In the genomic region with DNA sequence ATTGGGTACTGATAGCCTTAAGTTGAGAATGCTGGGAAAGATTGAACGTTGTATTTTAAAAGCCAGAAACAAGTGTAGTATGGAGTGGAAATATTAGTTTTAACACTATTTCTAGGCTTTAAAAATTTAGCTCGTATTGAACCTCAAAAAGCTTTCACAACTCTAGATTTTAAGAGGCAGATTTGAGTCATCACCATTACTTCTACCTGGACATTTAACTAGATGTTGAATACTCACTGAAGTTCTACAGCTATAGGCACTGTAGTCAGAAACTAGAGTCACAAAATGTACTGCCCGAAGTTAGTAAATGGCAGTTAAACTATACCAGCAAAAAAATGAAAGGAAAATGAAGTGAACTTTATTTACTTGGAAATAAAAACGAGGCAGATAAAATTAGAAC, we compare ENCODE assay signal across 1 cellular context.
TF ChIP-seq lines count a peak whose summit lies in the region.

No MANE protein-coding gene starts in this region.

TF ChIP-seq in WTC11, 78 proteins besides CTCF, POLR2A, EP300 and RAD21 (continued from another document):
- TF ChIP-seq, protein P1, sequence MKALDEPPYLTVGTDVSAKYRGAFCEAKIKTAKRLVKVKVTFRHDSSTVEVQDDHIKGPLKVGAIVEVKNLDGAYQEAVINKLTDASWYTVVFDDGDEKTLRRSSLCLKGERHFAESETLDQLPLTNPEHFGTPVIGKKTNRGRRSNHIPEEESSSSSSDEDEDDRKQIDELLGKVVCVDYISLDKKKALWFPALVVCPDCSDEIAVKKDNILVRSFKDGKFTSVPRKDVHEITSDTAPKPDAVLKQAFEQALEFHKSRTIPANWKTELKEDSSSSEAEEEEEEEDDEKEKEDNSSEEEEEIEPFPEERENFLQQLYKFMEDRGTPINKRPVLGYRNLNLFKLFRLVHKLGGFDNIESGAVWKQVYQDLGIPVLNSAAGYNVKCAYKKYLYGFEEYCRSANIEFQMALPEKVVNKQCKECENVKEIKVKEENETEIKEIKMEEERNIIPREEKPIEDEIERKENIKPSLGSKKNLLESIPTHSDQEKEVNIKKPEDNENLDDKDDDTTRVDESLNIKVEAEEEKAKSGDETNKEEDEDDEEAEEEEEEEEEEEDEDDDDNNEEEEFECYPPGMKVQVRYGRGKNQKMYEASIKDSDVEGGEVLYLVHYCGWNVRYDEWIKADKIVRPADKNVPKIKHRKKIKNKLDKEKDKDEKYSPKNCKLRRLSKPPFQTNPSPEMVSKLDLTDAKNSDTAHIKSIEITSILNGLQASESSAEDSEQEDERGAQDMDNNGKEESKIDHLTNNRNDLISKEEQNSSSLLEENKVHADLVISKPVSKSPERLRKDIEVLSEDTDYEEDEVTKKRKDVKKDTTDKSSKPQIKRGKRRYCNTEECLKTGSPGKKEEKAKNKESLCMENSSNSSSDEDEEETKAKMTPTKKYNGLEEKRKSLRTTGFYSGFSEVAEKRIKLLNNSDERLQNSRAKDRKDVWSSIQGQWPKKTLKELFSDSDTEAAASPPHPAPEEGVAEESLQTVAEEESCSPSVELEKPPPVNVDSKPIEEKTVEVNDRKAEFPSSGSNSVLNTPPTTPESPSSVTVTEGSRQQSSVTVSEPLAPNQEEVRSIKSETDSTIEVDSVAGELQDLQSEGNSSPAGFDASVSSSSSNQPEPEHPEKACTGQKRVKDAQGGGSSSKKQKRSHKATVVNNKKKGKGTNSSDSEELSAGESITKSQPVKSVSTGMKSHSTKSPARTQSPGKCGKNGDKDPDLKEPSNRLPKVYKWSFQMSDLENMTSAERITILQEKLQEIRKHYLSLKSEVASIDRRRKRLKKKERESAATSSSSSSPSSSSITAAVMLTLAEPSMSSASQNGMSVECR (CRISPR knock-in tag; IDR thresholded peaks at IDR 0.05; ENCODE audit: borderline replicate concordance) = no peak
- TF ChIP-seq RORB (CRISPR knock-in tag; IDR thresholded peaks at IDR 0.05) (no peak), JUN (CRISPR knock-in tag; IDR thresholded peaks at IDR 0.05) (no peak), ZNF219 (CRISPR knock-in tag; IDR thresholded peaks at IDR 0.05; ENCODE audit: borderline replicate concordance) (no peak), FOXP1 (CRISPR knock-in tag; IDR thresholded peaks at IDR 0.05; ENCODE audit: borderline replicate concordance) (no peak), NR3C1 (CRISPR knock-in tag; conservative IDR thresholded peaks at IDR 0.05; ENCODE audit: low read depth) (no peak), GABPB1 (CRISPR knock-in tag; IDR thresholded peaks at IDR 0.05) (no peak)
- TF ChIP-seq, protein P2, sequence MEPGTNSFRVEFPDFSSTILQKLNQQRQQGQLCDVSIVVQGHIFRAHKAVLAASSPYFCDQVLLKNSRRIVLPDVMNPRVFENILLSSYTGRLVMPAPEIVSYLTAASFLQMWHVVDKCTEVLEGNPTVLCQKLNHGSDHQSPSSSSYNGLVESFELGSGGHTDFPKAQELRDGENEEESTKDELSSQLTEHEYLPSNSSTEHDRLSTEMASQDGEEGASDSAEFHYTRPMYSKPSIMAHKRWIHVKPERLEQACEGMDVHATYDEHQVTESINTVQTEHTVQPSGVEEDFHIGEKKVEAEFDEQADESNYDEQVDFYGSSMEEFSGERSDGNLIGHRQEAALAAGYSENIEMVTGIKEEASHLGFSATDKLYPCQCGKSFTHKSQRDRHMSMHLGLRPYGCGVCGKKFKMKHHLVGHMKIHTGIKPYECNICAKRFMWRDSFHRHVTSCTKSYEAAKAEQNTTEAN (CRISPR knock-in tag; IDR thresholded peaks at IDR 0.05) = no peak
